In genomic region chr17:55607736-55608341, GRCh38 we compare ENCODE assay signal across 11 cellular contexts.
DNase-seq lines count a peak whose midpoint lies in the region; ATAC-seq and TF ChIP-seq lines count a peak whose summit lies in the region.
"Had no signal": no experiment of that assay in that cellular context is flagged by ENCODE, and none has a peak within 500 bp of the region (broad histone marks: within the 10 kb centered on the region; RNA-seq: fewer than 3 reads in every experiment).

No MANE protein-coding gene starts in this region.

- H3K18ac ChIP-seq in IMR-90 (ENCODE audit: low read depth, low read length), result no peak overlapping the region
- no peak overlapping the region for H3K18ac ChIP-seq in H9 (ENCODE audit: insufficient read length, low read depth, low read length)

- H2AFZ ChIP-seq in IMR-90 (replicated peaks; ENCODE audit: low read length, poor library complexity), result no peak overlapping the region
- no peak overlapping the region for H2AFZ ChIP-seq in H9 (ENCODE audit: low read length)

- H3K27ac ChIP-seq in IMR-90 (ENCODE audit: insufficient read depth, low read length) (no peak overlapping the region), right cardiac atrium (ENCODE audit: low read length) (no peak overlapping the region), stomach smooth muscle (ENCODE audit: low read length) (peak overlapping the region; percentile 53), H9 (ENCODE audit: insufficient read length, low read depth, low read length) (no peak overlapping the region)
- H3K27ac ChIP-seq in effector memory CD4-positive, alpha-beta T cell (ENCODE audit: insufficient read depth, low read length, poor library complexity, severe bottlenecking), result no peak overlapping the region
- H3K27ac ChIP-seq: neutrophil had no signal

- H2BK120ac ChIP-seq in IMR-90 (ENCODE audit: low read depth, low read length) (no peak overlapping the region), H9 (ENCODE audit: low read depth, low read length, poor library complexity, severe bottlenecking) (no peak overlapping the region)

- H3K4me1 ChIP-seq in IMR-90 (ENCODE audit: control insufficient read depth, insufficient read depth, low read length), result peaks cover 17% of the 10 kb centered on the region
- peaks cover 3% of the 10 kb centered on the region for H3K4me1 ChIP-seq in right cardiac atrium (ENCODE audit: control insufficient read depth, insufficient read depth, low read length)
- peaks cover 25% of the 10 kb centered on the region for H3K4me1 ChIP-seq in stomach smooth muscle (ENCODE audit: control insufficient read depth, insufficient read depth, low read length)
- H3K4me1 ChIP-seq in H9 (ENCODE audit: insufficient read depth, low read length), result no peaks in the 10 kb centered on the region
- no peaks in the 10 kb centered on the region for H3K4me1 ChIP-seq in effector memory CD4-positive, alpha-beta T cell (ENCODE audit: control insufficient read depth, insufficient read depth, low read length, poor library complexity, severe bottlenecking)

- H2BK5ac ChIP-seq in IMR-90 (ENCODE audit: low read depth, low read length, poor library complexity, severe bottlenecking) (no peak overlapping the region), H9 (ENCODE audit: insufficient read length, low read length) (no peak overlapping the region)

- intact Hi-C loops in IMR-90 (cut with micrococcal nuclease), result no loop called here
- intact Hi-C loops in right cardiac atrium (cut with DNase I), result no loop called here

- H3K4me2 ChIP-seq in IMR-90 (ENCODE audit: low read depth, low read length) (no peak overlapping the region), H9 (ENCODE audit: insufficient read depth, insufficient read length, low read length) (no peak overlapping the region)

- no peak overlapping the region for H3K9ac ChIP-seq in IMR-90 (ENCODE audit: low read depth, low read length)
- no peak overlapping the region for H3K9ac ChIP-seq in stomach smooth muscle (ENCODE audit: low read length in 2 of 2)
- H3K9ac ChIP-seq in H9 (ENCODE audit: extremely low read depth, insufficient read length, low read length), result no peak overlapping the region

- H2BK15ac ChIP-seq in IMR-90 (ENCODE audit: low read depth, low read length), result no peak overlapping the region
- H2BK15ac ChIP-seq in H9 (ENCODE audit: low read depth, low read length), result no peak overlapping the region

- H3K9me3 ChIP-seq in IMR-90 (ENCODE audit: control insufficient read depth, insufficient read depth, low read length) (no peaks in the 10 kb centered on the region), right cardiac atrium (ENCODE audit: control insufficient read depth, low read length) (no peaks in the 10 kb centered on the region), stomach smooth muscle (ENCODE audit: control insufficient read depth in 2 of 2, low read length in 2 of 2) (no peaks in the 10 kb centered on the region), H9 (ENCODE audit: control insufficient read depth, low read depth, low read length) (no peaks in the 10 kb centered on the region)
- no peaks in the 10 kb centered on the region for H3K9me3 ChIP-seq in effector memory CD4-positive, alpha-beta T cell (ENCODE audit: control insufficient read depth, low read length)
- H3K9me3 ChIP-seq: neutrophil had no signal

- H3K27me3 ChIP-seq in IMR-90 (ENCODE audit: control insufficient read depth, insufficient read depth, low read length), result peaks cover 2% of the 10 kb centered on the region; the same call in 1 of the 2 replicates
- H3K27me3 ChIP-seq in right cardiac atrium (ENCODE audit: control insufficient read depth, insufficient read depth), result no peaks in the 10 kb centered on the region
- no peaks in the 10 kb centered on the region for H3K27me3 ChIP-seq in stomach smooth muscle (ENCODE audit: control insufficient read depth in 1 of 2, insufficient read depth in 2 of 2, low read length in 2 of 2)
- no peaks in the 10 kb centered on the region for H3K27me3 ChIP-seq in H9 (ENCODE audit: insufficient read depth, low read length)
- no peaks in the 10 kb centered on the region for H3K27me3 ChIP-seq in effector memory CD4-positive, alpha-beta T cell (replicated peaks; ENCODE audit: control insufficient read depth, insufficient read depth, low read length, poor library complexity, severe bottlenecking)
- H3K27me3 ChIP-seq: neutrophil had no signal

- H3K4ac ChIP-seq in IMR-90 (ENCODE audit: low read depth, low read length), result no peak overlapping the region
- H3K4ac ChIP-seq in H9 (ENCODE audit: low read depth, low read length), result no peak overlapping the region

- no peak overlapping the region for H3K4me3 ChIP-seq in IMR-90 (ENCODE audit: insufficient read depth, low read depth, low read length)
- no peak overlapping the region for H3K4me3 ChIP-seq in right cardiac atrium (ENCODE audit: low read length)
- no peak overlapping the region for H3K4me3 ChIP-seq in stomach smooth muscle (ENCODE audit: low read length in 2 of 2)
- H3K4me3 ChIP-seq in effector memory CD4-positive, alpha-beta T cell (ENCODE audit: insufficient read depth, low read depth, low read length, poor library complexity, severe bottlenecking), result no peak overlapping the region

- no peaks in the 10 kb centered on the region for H3K36me3 ChIP-seq in IMR-90 (ENCODE audit: control insufficient read depth, insufficient read depth, low read length)
- H3K36me3 ChIP-seq in stomach smooth muscle (ENCODE audit: control insufficient read depth in 2 of 2, insufficient read depth in 2 of 2, low read length in 2 of 2), result no peaks in the 10 kb centered on the region
- H3K36me3 ChIP-seq in effector memory CD4-positive, alpha-beta T cell (ENCODE audit: control insufficient read depth, insufficient read depth, low read length), result no peaks in the 10 kb centered on the region
- H3K36me3 ChIP-seq: neutrophil had no signal

- H4K20me1 ChIP-seq in IMR-90 (ENCODE audit: insufficient read depth, low read length), result peaks cover 9% of the 10 kb centered on the region
- H4K20me1 ChIP-seq in H9 (ENCODE audit: control insufficient read depth, insufficient read depth, insufficient read length), result no peaks in the 10 kb centered on the region

- TF ChIP-seq CTCF in IMR-90 (conservative IDR thresholded peaks at IDR 0.05; ENCODE audit: low read depth, low read length), result no peak
- no peak for TF ChIP-seq CTCF in H9 (conservative IDR thresholded peaks at IDR 0.05)

- no peak overlapping the region for H3K4me3 Mint-ChIP-seq in H9

- no peak overlapping the region for H4K91ac ChIP-seq in IMR-90 (ENCODE audit: insufficient read depth, low read depth, low read length)
- no peak overlapping the region for H4K91ac ChIP-seq in H9 (ENCODE audit: insufficient read length, low read depth, low read length)

- H4K8ac ChIP-seq in IMR-90 (ENCODE audit: low read depth in 2 of 2, low read length in 2 of 2) (no peak overlapping the region), H9 (replicated peaks; ENCODE audit: insufficient read length, low read depth, low read length) (no peak overlapping the region)

- in situ Hi-C loops in IMR-90 (cut with MboI; ENCODE audit: low sequenced_read_pairs), result no loop called here

- no peaks in the 10 kb centered on the region for H3K36me3 Mint-ChIP-seq in H9 (ENCODE audit: insufficient read depth in 1 of 3, low read depth in 3 of 3)

- no peak overlapping the region for H2AK5ac ChIP-seq in IMR-90 (ENCODE audit: low read depth, low read length)
- H2AK5ac ChIP-seq in H9 (ENCODE audit: insufficient read length, low read length), result no peak overlapping the region

- H3K9me3 Mint-ChIP-seq in H9, result no peaks in the 10 kb centered on the region

- H3K23ac ChIP-seq in IMR-90 (ENCODE audit: low read depth, low read length) (no peak overlapping the region), H9 (ENCODE audit: insufficient read length, low read depth, low read length) (no peak overlapping the region)

- H3K23me2 ChIP-seq in H9 (ENCODE audit: insufficient read length, low read depth, low read length, poor library complexity, severe bottlenecking), result no peaks in the 10 kb centered on the region

- peak; percentile 71 for DNase-seq in IMR-90
- peak; percentile 15 for DNase-seq in SW480 (ENCODE audit: low spot score)
- DNase-seq in right cardiac atrium, result peak; percentile 73 to 94 (median 74)
- no peak for DNase-seq in H9
- no peak for DNase-seq in effector memory CD4-positive, alpha-beta T cell
- DNase-seq in retina, result no peak
- DNase-seq in activated effector memory CD4-positive, alpha-beta T cell treated with Interleukin-2 at 50 U/mL for 16 hours, result no peak
- DNase-seq: amniotic stem cell, MV-4-11 had no signal

- H3K79me2 ChIP-seq in H9 (ENCODE audit: insufficient read depth, low read length), result no peaks in the 10 kb centered on the region

- H3K4me1 Mint-ChIP-seq in H9, result peaks cover 6 to 9% of the 10 kb centered on the region in 2 experiments; a peak in 3 of 4 replicates

- H3K79me1 ChIP-seq in IMR-90 (ENCODE audit: low read depth in 1 of 2, low read length in 2 of 2) (no peaks in the 10 kb centered on the region), H9 (ENCODE audit: insufficient read depth, low read depth, low read length, poor library complexity, severe bottlenecking) (no peaks in the 10 kb centered on the region)

- H3K27me3 Mint-ChIP-seq in H9 (ENCODE audit: low read depth), result no peaks in the 10 kb centered on the region; the same call in 1 of the 2 replicates

- no peak for TF ChIP-seq POLR2A in IMR-90 (IDR thresholded peaks at IDR 0.05; ENCODE audit: low read depth, low read length)

- no peak overlapping the region for H2AK9ac ChIP-seq in IMR-90 (replicated peaks; ENCODE audit: low read depth, low read length, poor library complexity)

- ATAC-seq in IMR-90 (ENCODE audit: low read depth) (peak; percentile 59), right cardiac atrium (peak; percentile 80 to 84)

- no peak overlapping the region for H3T11ph ChIP-seq in H9 (ENCODE audit: low read length)

- BruUV-seq in IMR-90 (replicated peaks; lab: Mats Ljungman, UMichigan), result no TSS peak

- POLR2A ChIA-PET in IMR-90 (lab: Charles Lee; ENCODE audit: unreplicated experiment), result no interaction called here

- WGBS in IMR-90 (ENCODE audit: extremely low coverage in 2 of 2, insufficient read length in 1 of 2), 2 experiments, result no CpG with 5 or more reads among the region's 2 CpGs
- 32% methylated on average over 2 of the region's 2 CpGs for WGBS in right cardiac atrium
- no CpG with 5 or more reads among the region's 2 CpGs for WGBS in H9 (ENCODE audit: extremely low coverage, insufficient read length, low lambda C conversion rate)

- CTCF ChIA-PET in IMR-90 (lab: Yijun Ruan, JAX), result interaction anchor here (1.0 kb wide), 1 partner anchor 176 kb away, joined by 3 read pairs; no protein-coding TSS in a partner anchor

- no peak overlapping the region for H3K27ac Mint-ChIP-seq in H9

- H3K14ac ChIP-seq in IMR-90 (replicated peaks; ENCODE audit: low read depth, low read length) (no peak overlapping the region), H9 (ENCODE audit: insufficient read depth, low read length) (no peak overlapping the region)

- H3K9me1 ChIP-seq in IMR-90 (ENCODE audit: insufficient read depth, low read length), result peaks cover 4% of the 10 kb centered on the region; the same call in 1 of the 2 replicates

- H2BK20ac ChIP-seq in IMR-90 (ENCODE audit: low read depth, low read length), result no peak overlapping the region
- H2BK20ac ChIP-seq in H9 (ENCODE audit: low read depth, low read length, poor library complexity, severe bottlenecking), result no peak overlapping the region

- H2BK12ac ChIP-seq in H9 (ENCODE audit: insufficient read length, low read depth, low read length), result no peak overlapping the region

- H4K5ac ChIP-seq in IMR-90 (ENCODE audit: low read depth, low read length) (no peak overlapping the region), H9 (ENCODE audit: insufficient read length, low read depth, low read length) (no peak overlapping the region)

- H3K56ac ChIP-seq in IMR-90 (ENCODE audit: extremely low read depth, insufficient read depth, low read length), result no peak overlapping the region
- no peak overlapping the region for H3K56ac ChIP-seq in H9 (ENCODE audit: insufficient read length, low read depth, low read length)

- dilution Hi-C loops in IMR-90 (cut with HindIII; ENCODE audit: low sequenced_read_pairs, unreplicated experiment), result no loop called here

- TF ChIP-seq RAD21 in IMR-90 (IDR thresholded peaks at IDR 0.05; ENCODE audit: low read length), result no peak

Comparison
In these comparisons a context has a peak if more than half of its experiments do, and no peak if none do; other contexts are left out.
1. DNase-seq: peak in IMR-90 (single experiment), SW480 (single experiment) and right cardiac atrium (3 of 3); none in H9 (single experiment), effector memory CD4-positive, alpha-beta T cell (0 of 3), retina (single experiment) and activated effector memory CD4-positive, alpha-beta T cell treated with Interleukin-2 at 50 U/mL for 16 hours (single experiment).